ENCODE assay signal across 13 cellular contexts in the genomic region with DNA sequence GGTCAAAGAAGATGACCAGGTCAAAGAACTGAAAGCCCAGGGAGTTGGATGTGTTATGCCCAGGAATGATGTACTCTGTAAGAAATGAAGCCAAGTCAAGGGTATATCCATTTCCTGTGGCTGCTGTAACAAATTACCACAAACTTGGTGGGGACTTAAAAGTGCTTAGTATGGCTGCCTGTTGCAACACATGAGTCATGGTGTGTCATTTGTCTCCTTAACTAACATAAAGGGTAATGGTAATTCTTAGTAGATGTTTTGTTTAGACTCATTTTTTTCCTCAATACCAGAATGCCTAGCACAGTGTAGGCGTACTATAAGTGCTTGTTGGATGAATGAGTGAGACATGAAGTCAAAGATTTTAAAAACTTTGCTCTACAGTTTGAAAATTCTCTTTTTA. TPM values are rescaled to one million over a fixed set of nuclear protein-coding genes. Genes with fewer than 3 reads are reported as not detected.
A peak's percentile ranks its signal among the peaks of the same experiment; 100 is the strongest.
DNase-seq lines count a peak whose midpoint lies in the region; ATAC-seq lines count a peak whose summit lies in the region.
"Had no signal": no experiment of that assay in that cellular context is flagged by ENCODE, and none has a peak within 500 bp of the region (broad histone marks: within the 10 kb centered on the region; RNA-seq: fewer than 3 reads in every experiment).

No MANE protein-coding gene starts in this region.

- in situ Hi-C loops in KBM-7 (cut with MboI; ENCODE audit: low pct_unique_long_range_greater_than_20kb, low sequenced_read_pairs) = no loop called here

- no peaks in the 10 kb centered on the region for H3K36me3 Mint-ChIP-seq in activated naive CD4-positive, alpha-beta T cell treated with anti-CD3 and anti-CD28 coated beads, Interleukin-2, amount 50 U/mL, for 72 hours
- H3K36me3 Mint-ChIP-seq: IgD-negative memory B cell had no signal

- no peak overlapping the region for H3K27ac Mint-ChIP-seq in activated naive CD4-positive, alpha-beta T cell treated with anti-CD3 and anti-CD28 coated beads, Interleukin-2, amount 50 U/mL, for 72 hours
- H3K27ac Mint-ChIP-seq: effector memory CD8-positive, alpha-beta T cell; IgD-negative memory B cell; progenitor cell of endocrine pancreas had no signal

- H3K9me3 Mint-ChIP-seq in activated naive CD4-positive, alpha-beta T cell treated with anti-CD3 and anti-CD28 coated beads, Interleukin-2, amount 50 U/mL, for 72 hours = peaks cover 0 to 3% of the 10 kb centered on the region in 2 donors
- H3K9me3 Mint-ChIP-seq: effector memory CD8-positive, alpha-beta T cell had no signal

- H3K27ac ChIP-seq in epithelial cell of prostate = peak overlapping the region; percentile 60

- DNase-seq in activated naive CD4-positive, alpha-beta T cell treated with anti-CD3 and anti-CD28 coated beads, Interleukin-2, amount 50 U/mL, for 72 hours (ENCODE audit: low spot score in 2 of 2) = peak in 1 of 2 donors; percentile 1
- no peak for DNase-seq in activated naive CD4-positive, alpha-beta T cell (lab: John Stamatoyannopoulos, UW)
- peak; percentile 77 for DNase-seq in NOMO-1 treated with DMSO at 0.1 percent for 48 hours (lab: John Stamatoyannopoulos, UW; ENCODE audit: unreplicated experiment)
- peak; percentile 54 for DNase-seq in epithelial cell of prostate (ENCODE audit: low read depth, low spot score)
- DNase-seq in stromal cell of bone marrow (ENCODE audit: low read depth) = peak; percentile 76
- no peak for DNase-seq in NCI-H2107 (lab: John Stamatoyannopoulos, UW)
- no peak for DNase-seq in KBM-7
- no peak for DNase-seq in NCI-H345 (lab: John Stamatoyannopoulos, UW)
- DNase-seq: effector memory CD8-positive, alpha-beta T cell; NCI-H82 had no signal

- ATAC-seq in activated naive CD4-positive, alpha-beta T cell treated with anti-CD3 and anti-CD28 coated beads, Interleukin-2, amount 50 U/mL, for 72 hours = peak; percentile 46 to 98
- ATAC-seq: effector memory CD8-positive, alpha-beta T cell; GM12878 had no signal

RNA-seq across cellular contexts. Expression of gene SYTL5, which starts 45.7 kb away (rescaled TPM):
- total RNA-seq in activated naive CD4-positive, alpha-beta T cell treated with anti-CD3 and anti-CD28 coated beads, Interleukin-2, amount 50 U/mL, for 72 hours = not detected

Comparison
In these comparisons a context has a peak if more than half of its experiments do, and no peak if none do; other contexts are left out.
1. DNase-seq: peak in NOMO-1 treated with DMSO at 0.1 percent for 48 hours (single experiment), epithelial cell of prostate (single experiment) and stromal cell of bone marrow (single experiment); none in activated naive CD4-positive, alpha-beta T cell (0 of 4), NCI-H2107 (single experiment), KBM-7 (single experiment) and NCI-H345 (single experiment).